ENCODE assay signal across 8 cellular contexts in the genomic region with DNA sequence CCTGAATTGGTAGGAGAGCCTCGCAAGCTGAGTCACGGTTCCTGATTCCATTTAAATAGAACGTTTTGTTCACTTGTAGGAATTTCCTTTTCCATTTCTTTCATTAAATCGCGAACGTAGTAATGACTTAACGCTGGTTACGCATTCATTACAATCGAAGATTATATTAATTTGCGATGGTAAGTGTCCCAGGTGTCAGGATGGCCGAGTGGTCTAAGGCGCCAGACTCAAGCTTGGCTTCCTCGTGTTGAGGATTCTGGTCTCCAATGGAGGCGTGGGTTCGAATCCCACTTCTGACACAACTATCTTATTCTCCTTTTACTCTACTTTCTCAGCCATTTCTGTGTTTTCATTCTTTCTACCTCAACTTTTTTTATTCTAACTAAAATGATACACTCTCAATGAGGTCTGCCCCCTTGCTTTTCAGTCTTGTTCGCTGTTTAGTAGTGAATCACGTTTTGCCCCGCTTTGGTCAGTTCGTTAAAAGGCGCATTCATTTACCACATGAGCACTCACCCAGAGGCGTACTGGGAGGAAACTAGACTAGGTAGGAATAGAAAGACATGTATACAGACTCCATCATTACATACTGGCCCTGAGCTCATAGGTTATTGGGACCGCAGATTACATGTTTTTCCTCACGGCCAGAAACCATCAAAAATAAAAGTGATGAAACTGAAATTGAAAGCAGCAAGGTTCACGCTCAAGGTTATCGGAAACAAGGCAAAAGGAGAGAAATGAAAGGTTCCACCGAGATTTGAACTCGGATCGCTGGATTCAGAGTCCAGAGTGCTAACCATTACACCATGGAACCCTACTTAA. TPM values are rescaled to one million over a fixed set of nuclear protein-coding genes. Genes with fewer than 3 reads are reported as not detected.
A peak's percentile ranks its signal among the peaks of the same experiment; 100 is the strongest.
DNase-seq lines count a peak whose midpoint lies in the region; ATAC-seq and TF ChIP-seq lines count a peak whose summit lies in the region.

No MANE protein-coding gene starts in this region.

- WGBS in liver: 2% methylated on average over 28 of the region's 28 CpGs

- peaks cover 49% of the 10 kb centered on the region for H3K4me1 Mint-ChIP-seq in activated CD4-positive, alpha-beta T cell treated with anti-CD3 and anti-CD28 coated beads, Interleukin-2, amount 10 ng/mL, durations not matched to agents 24 days and 14 days

- H3K27ac Mint-ChIP-seq in activated CD4-positive, alpha-beta T cell treated with anti-CD3 and anti-CD28 coated beads, Interleukin-2, amount 10 ng/mL, durations not matched to agents 24 days and 14 days: peak overlapping the region; percentile 96

- H3K27ac ChIP-seq in AG04450 (ENCODE audit: low read depth, low read length): peak overlapping the region; percentile 82
- peak overlapping the region; percentile 77 to 94 for H3K27ac ChIP-seq in liver (ENCODE audit: low read depth in 1 of 2, low read length in 2 of 2)

- peak; percentile 7 to 41 for TF ChIP-seq RAD21 in liver (IDR thresholded peaks at IDR 0.05)

- TF ChIP-seq CTCF in AG04450 (IDR thresholded peaks at IDR 0.05; ENCODE audit: low read depth, low read length) (no peak), liver (IDR thresholded peaks at IDR 0.05; ENCODE audit: low read depth, low read length, missing input control) (no peak)

- DNase-seq in AG04450 (ENCODE audit: low read depth, low spot score) (peak; percentile 80), NCI-H526 (lab: John Stamatoyannopoulos, UW) (peak; percentile 75 to 83), dermis blood vessel endothelial cell (peak; percentile 93)
- peak; percentile 94 for DNase-seq in activated CD4-positive, alpha-beta T cell treated with anti-CD3 and anti-CD28 coated beads, Interleukin-2, amount 10 ng/mL, durations not matched to agents 24 days and 14 days
- peak; percentile 81 to 84 for DNase-seq in stimulated activated CD4-positive, alpha-beta T cell treated with anti-CD3 and anti-CD28 coated beads, Interleukin-2, amount 100 ng/mL, for 48 hours

- no peaks in the 10 kb centered on the region for H3K36me3 ChIP-seq in liver (ENCODE audit: control insufficient read depth in 4 of 4, insufficient read depth in 3 of 4, low read depth in 1 of 4, low read length in 3 of 4)

- H3K4me1 ChIP-seq in liver (ENCODE audit: control insufficient read depth in 4 of 4, insufficient read depth in 4 of 4, low read length in 3 of 4): peaks cover 0 to 28% (median 21%) of the 10 kb centered on the region in 4 donors

- intact Hi-C loops in activated CD4-positive, alpha-beta T cell treated with anti-CD3 and anti-CD28 coated beads, Interleukin-2, amount 10 ng/mL, durations not matched to agents 24 days and 14 days (cut with micrococcal nuclease): loop anchor here (1.0 to 10.0 kb wide), 12 partner anchors 12 to 1764 kb away; a partner anchor contains a TSS

- H3K4me3 ChIP-seq in AG04450 (ENCODE audit: low read depth, low read length) (peak overlapping the region; percentile 80), liver (ENCODE audit: low read depth in 1 of 3, low read length in 3 of 3) (peak overlapping the region; percentile 34 to 97 (median 77))

- POLR2A ChIA-PET in AG04450 (lab: Yijun Ruan, JAX): interaction anchor here (0.7 to 1.8 kb wide), 4 partner anchors 17 to 304 kb away, joined by 3 to 9 read pairs (median 5); a partner anchor contains a TSS

- H3K9me3 ChIP-seq in AG04450 (ENCODE audit: control insufficient read depth, insufficient read depth, low read length): no peaks in the 10 kb centered on the region
- H3K9me3 ChIP-seq in liver (ENCODE audit: control insufficient read depth in 4 of 4, low read length in 3 of 4): no peaks in the 10 kb centered on the region

- peaks cover 3% of the 10 kb centered on the region for H3K9me3 Mint-ChIP-seq in activated CD4-positive, alpha-beta T cell treated with anti-CD3 and anti-CD28 coated beads, Interleukin-2, amount 10 ng/mL, durations not matched to agents 24 days and 14 days

- peak overlapping the region; percentile 92 for H3K4me3 Mint-ChIP-seq in activated CD4-positive, alpha-beta T cell treated with anti-CD3 and anti-CD28 coated beads, Interleukin-2, amount 10 ng/mL, durations not matched to agents 24 days and 14 days

- H3K27me3 Mint-ChIP-seq in activated CD4-positive, alpha-beta T cell treated with anti-CD3 and anti-CD28 coated beads, Interleukin-2, amount 10 ng/mL, durations not matched to agents 24 days and 14 days: peaks cover 7% of the 10 kb centered on the region

- H3K27me3 ChIP-seq in AG04450 (ENCODE audit: control insufficient read depth, insufficient read depth, low read length) (no peaks in the 10 kb centered on the region), liver (ENCODE audit: control insufficient read depth in 4 of 4, insufficient read depth in 4 of 4, low read length in 3 of 4) (no peaks in the 10 kb centered on the region)

- peaks cover 4% of the 10 kb centered on the region for H3K36me3 Mint-ChIP-seq in activated CD4-positive, alpha-beta T cell treated with anti-CD3 and anti-CD28 coated beads, Interleukin-2, amount 10 ng/mL, durations not matched to agents 24 days and 14 days (ENCODE audit: low read depth)

- H3K9ac ChIP-seq in liver (ENCODE audit: low read depth in 1 of 2, low read length in 2 of 2): peak overlapping the region; percentile 61 to 96

- peak; percentile 68 for ATAC-seq in GM18909 (IDR thresholded peaks at IDR 0.05; ENCODE audit: poor library complexity, unreplicated experiment)
- ATAC-seq in HG03342 (IDR thresholded peaks at IDR 0.05; ENCODE audit: unreplicated experiment): peak; percentile 52

- CTCF ChIA-PET in AG04450 (lab: Charles Lee): interaction anchor here (0.5 to 1.3 kb wide), 2 partner anchors 67 to 102 kb away, joined by 3 read pairs; no protein-coding TSS in a partner anchor

TF ChIP-seq in liver, 16 proteins besides CTCF, POLR2A, EP300 and RAD21 (continues in another document):
- TF ChIP-seq RXRA (IDR thresholded peaks at IDR 0.05) (peak; percentile 34 to 62), JUND (IDR thresholded peaks at IDR 0.05) (peak in 1 of 2 donors; percentile 34), GABPA (IDR thresholded peaks at IDR 0.05 in 1 of 2, conservative IDR thresholded peaks at IDR 0.05 in 1 of 2) (peak in 1 of 2 donors; percentile 26), HNF4A (conservative IDR thresholded peaks at IDR 0.05) (peak; percentile 61 to 80), FOXA2 (IDR thresholded peaks at IDR 0.05) (no peak), EGR1 (IDR thresholded peaks at IDR 0.05; ENCODE audit: low read depth in 2 of 2) (no peak), FOXA1 (IDR thresholded peaks at IDR 0.05) (no peak), TAF1 (conservative IDR thresholded peaks at IDR 0.05) (no peak), YY1 (IDR thresholded peaks at IDR 0.05) (peak; percentile 83)
- TF ChIP-seq, protein P1, sequence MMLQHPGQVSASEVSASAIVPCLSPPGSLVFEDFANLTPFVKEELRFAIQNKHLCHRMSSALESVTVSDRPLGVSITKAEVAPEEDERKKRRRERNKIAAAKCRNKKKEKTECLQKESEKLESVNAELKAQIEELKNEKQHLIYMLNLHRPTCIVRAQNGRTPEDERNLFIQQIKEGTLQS (IDR thresholded peaks at IDR 0.05): peak; percentile 100
- TF ChIP-seq, protein P2, sequence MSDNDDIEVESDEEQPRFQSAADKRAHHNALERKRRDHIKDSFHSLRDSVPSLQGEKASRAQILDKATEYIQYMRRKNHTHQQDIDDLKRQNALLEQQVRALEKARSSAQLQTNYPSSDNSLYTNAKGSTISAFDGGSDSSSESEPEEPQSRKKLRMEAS (IDR thresholded peaks at IDR 0.05): peak; percentile 73
- TF ChIP-seq, protein P3, sequence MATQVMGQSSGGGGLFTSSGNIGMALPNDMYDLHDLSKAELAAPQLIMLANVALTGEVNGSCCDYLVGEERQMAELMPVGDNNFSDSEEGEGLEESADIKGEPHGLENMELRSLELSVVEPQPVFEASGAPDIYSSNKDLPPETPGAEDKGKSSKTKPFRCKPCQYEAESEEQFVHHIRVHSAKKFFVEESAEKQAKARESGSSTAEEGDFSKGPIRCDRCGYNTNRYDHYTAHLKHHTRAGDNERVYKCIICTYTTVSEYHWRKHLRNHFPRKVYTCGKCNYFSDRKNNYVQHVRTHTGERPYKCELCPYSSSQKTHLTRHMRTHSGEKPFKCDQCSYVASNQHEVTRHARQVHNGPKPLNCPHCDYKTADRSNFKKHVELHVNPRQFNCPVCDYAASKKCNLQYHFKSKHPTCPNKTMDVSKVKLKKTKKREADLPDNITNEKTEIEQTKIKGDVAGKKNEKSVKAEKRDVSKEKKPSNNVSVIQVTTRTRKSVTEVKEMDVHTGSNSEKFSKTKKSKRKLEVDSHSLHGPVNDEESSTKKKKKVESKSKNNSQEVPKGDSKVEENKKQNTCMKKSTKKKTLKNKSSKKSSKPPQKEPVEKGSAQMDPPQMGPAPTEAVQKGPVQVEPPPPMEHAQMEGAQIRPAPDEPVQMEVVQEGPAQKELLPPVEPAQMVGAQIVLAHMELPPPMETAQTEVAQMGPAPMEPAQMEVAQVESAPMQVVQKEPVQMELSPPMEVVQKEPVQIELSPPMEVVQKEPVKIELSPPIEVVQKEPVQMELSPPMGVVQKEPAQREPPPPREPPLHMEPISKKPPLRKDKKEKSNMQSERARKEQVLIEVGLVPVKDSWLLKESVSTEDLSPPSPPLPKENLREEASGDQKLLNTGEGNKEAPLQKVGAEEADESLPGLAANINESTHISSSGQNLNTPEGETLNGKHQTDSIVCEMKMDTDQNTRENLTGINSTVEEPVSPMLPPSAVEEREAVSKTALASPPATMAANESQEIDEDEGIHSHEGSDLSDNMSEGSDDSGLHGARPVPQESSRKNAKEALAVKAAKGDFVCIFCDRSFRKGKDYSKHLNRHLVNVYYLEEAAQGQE (IDR thresholded peaks at IDR 0.05): no peak

RNA-seq across cellular contexts. Expression of a gene that starts 17.3 kb away (rescaled TPM):
- polyA plus RNA-seq in AG04450 (2011; rRNA removed) (62.0 and 73.8 TPM in 2 replicates), liver (10 to 100 TPM; 19.6 to 37.7 TPM)
- polyA minus RNA-seq in AG04450 (2011; rRNA and poly(A)+ RNA removed): 89.7 and 93.0 TPM in 2 replicates
- 64.8 and 67.3 TPM in 2 replicates for total RNA-seq in activated CD4-positive, alpha-beta T cell treated with anti-CD3 and anti-CD28 coated beads, Interleukin-2, amount 10 ng/mL, durations not matched to agents 24 days and 14 days
- total RNA-seq in dermis blood vessel endothelial cell (72.9 and 83.0 TPM in 2 replicates), liver (10 to 100 TPM; 27.3 to 63.3 TPM)

Comparison
In these comparisons a context has a peak if more than half of its experiments do, and no peak if none do; other contexts are left out.
1. Peak in every context shown above with its lines: DNase-seq, ATAC-seq, H3K4me3 ChIP-seq and H3K27ac ChIP-seq.